22 cellular contexts compared by ENCODE assay signal in genomic region chr3:178699810-178700209, GRCh38.
DNase-seq lines count a peak whose midpoint lies in the region; ATAC-seq, FAIRE-seq and TF ChIP-seq lines count a peak whose summit lies in the region.
"Had no signal": no experiment of that assay in that cellular context is flagged by ENCODE, and none has a peak within 500 bp of the region (broad histone marks: within the 10 kb centered on the region; RNA-seq: fewer than 3 reads in every experiment).

No MANE protein-coding gene starts in this region.

- no peak for FAIRE-seq in GM12878 (lab: Jason Lieb, UNC)
- FAIRE-seq: A549, K562, urothelium cell line had no signal

- TF ChIP-seq CTCF in GM12878 (IDR thresholded peaks at IDR 0.05 in 2 of 3, conservative IDR thresholded peaks at IDR 0.05 in 1 of 3; ENCODE audit: control insufficient read depth in 2 of 3, extremely low read depth in 1 of 3, insufficient read depth in 1 of 3, low read depth in 3 of 3, low read length in 3 of 3) = no peak

- TF ChIP-seq EP300 in GM12878 (IDR thresholded peaks at IDR 0.05; ENCODE audit: borderline replicate concordance in 1 of 2, control insufficient read depth in 1 of 2, low read depth in 2 of 2, low read length in 2 of 2) = no peak

- no peaks in the 10 kb centered on the region for H3K36me3 Mint-ChIP-seq in activated CD4-positive, alpha-beta T cell treated with anti-CD3 and anti-CD28 coated beads, Interleukin-2, amount 10 ng/mL, durations not matched to agents 7 days and 5 days (ENCODE audit: low read depth)

- SMC1A ChIA-PET in GM12878 (lab: Charles Lee; ENCODE audit: uncharacterized antibody, unreplicated experiment) = interaction anchor here (1.4 kb wide), 1 partner anchor 265 kb away, joined by 4 read pairs; no protein-coding TSS in a partner anchor

- WGBS in GM12878 (ENCODE audit: insufficient coverage, insufficient replicate concordance, low lambda C conversion rate, missing lambda C conversion rate) = 16% methylated on average over 3 of the region's 3 CpGs

- in situ Hi-C loops in GM12878 (cut with MboI) = no loop called here

- H3K27me3 ChIP-seq in GM12878 (replicated peaks in 1 of 2; ENCODE audit: control insufficient read depth in 2 of 2, insufficient read depth in 2 of 2, low read length in 1 of 2) = no peaks in the 10 kb centered on the region
- H3K27me3 ChIP-seq: adrenal gland, SJCRH30 had no signal

- TF ChIP-seq RAD21 in GM12878 (IDR thresholded peaks at IDR 0.05; ENCODE audit: insufficient read depth, low read depth, low read length) = no peak

- no peaks in the 10 kb centered on the region for H3K4me1 ChIP-seq in GM12878 (ENCODE audit: control insufficient read depth, insufficient read depth, low read length)
- H3K4me1 ChIP-seq: A549, adrenal gland, SJCRH30 had no signal

- no peak overlapping the region for H3K4me3 Mint-ChIP-seq in activated CD4-positive, alpha-beta T cell treated with anti-CD3 and anti-CD28 coated beads, Interleukin-2, amount 10 ng/mL, durations not matched to agents 7 days and 5 days
- H3K4me3 Mint-ChIP-seq: stimulated activated naive CD8-positive, alpha-beta T cell treated with anti-CD3 and anti-CD28 coated beads, Interleukin-15, Interleukin-2, amounts not matched to agents 100 ng/mL and 50 ng/mL, for 24 hours had no signal

- no peaks in the 10 kb centered on the region for H4K20me1 ChIP-seq in GM12878 (ENCODE audit: control insufficient read depth, insufficient read depth)

- H3K4me2 ChIP-seq in GM12878 (ENCODE audit: control insufficient read depth, insufficient read depth) = no peak overlapping the region
- H3K4me2 ChIP-seq: A549 had no signal

- DNase-seq in NCI-H2196 (lab: John Stamatoyannopoulos, UW; ENCODE audit: unreplicated experiment) (peak; percentile 55), NCI-H2196 treated with DMSO at 0.1 percent for 48 hours (lab: John Stamatoyannopoulos, UW; ENCODE audit: unreplicated experiment) (no peak), HT1080 (ENCODE audit: low read depth) (peak; percentile 29), GM12878 (ENCODE audit: low read depth, low spot score) (no peak), renal cortical epithelial cell (ENCODE audit: low read depth) (peak; percentile 87)
- DNase-seq in activated CD4-positive, alpha-beta T cell treated with anti-CD3 and anti-CD28 coated beads, Interleukin-2, amount 10 ng/mL, durations not matched to agents 7 days and 5 days = no peak
- DNase-seq: adrenal gland, foreskin melanocyte, NCI-H1417, right cardiac atrium, SJCRH30 had no signal

- CTCF ChIA-PET in GM12878 (lab: Yijun Ruan, JAX) = interaction anchor here (1.3 kb wide), 1 partner anchor 14 kb away, joined by 3 read pairs; no protein-coding TSS in a partner anchor
- CTCF ChIA-PET in activated CD4-positive, alpha-beta T cell treated with anti-CD3 and anti-CD28 coated beads, Interleukin-2, amount 10 ng/mL, durations not matched to agents 7 days and 5 days (lab: Charles Lee) = no interaction called here

- no peak for ATAC-seq in GM12878
- ATAC-seq in HG03159 (IDR thresholded peaks at IDR 0.05; ENCODE audit: unreplicated experiment) = no peak
- ATAC-seq in HG03025 (IDR thresholded peaks at IDR 0.05; ENCODE audit: low FRiP score, unreplicated experiment) = no peak
- ATAC-seq: A549; activated CD4-positive, CD25-positive, alpha-beta regulatory T cell treated with anti-CD3 and anti-CD28 coated beads, Interleukin-2, amount 50 U/mL, for 24 hours; K562; left lobe of liver had no signal

- H3K9ac ChIP-seq in GM12878 (ENCODE audit: control insufficient read depth, insufficient read depth, low read length) = no peak overlapping the region

- H2AFZ ChIP-seq in GM12878 (ENCODE audit: control insufficient read depth, low read depth, low read length) = no peak overlapping the region

- no peaks in the 10 kb centered on the region; a peak in 1 of 4 replicates for H3K36me3 ChIP-seq in GM12878 (ENCODE audit: control insufficient read depth in 2 of 2, insufficient read depth in 2 of 2, low read length in 1 of 2)
- H3K36me3 ChIP-seq: adrenal gland, SJCRH30 had no signal

- no peaks in the 10 kb centered on the region for H3K27me3 Mint-ChIP-seq in activated CD4-positive, alpha-beta T cell treated with anti-CD3 and anti-CD28 coated beads, Interleukin-2, amount 10 ng/mL, durations not matched to agents 7 days and 5 days
- H3K27me3 Mint-ChIP-seq: stimulated activated naive CD8-positive, alpha-beta T cell treated with anti-CD3 and anti-CD28 coated beads, Interleukin-15, Interleukin-2, amounts not matched to agents 100 ng/mL and 50 ng/mL, for 24 hours had no signal

- no peaks in the 10 kb centered on the region for H3K4me1 Mint-ChIP-seq in activated CD4-positive, alpha-beta T cell treated with anti-CD3 and anti-CD28 coated beads, Interleukin-2, amount 10 ng/mL, durations not matched to agents 7 days and 5 days

- no peak overlapping the region for H3K27ac Mint-ChIP-seq in activated CD4-positive, alpha-beta T cell treated with anti-CD3 and anti-CD28 coated beads, Interleukin-2, amount 10 ng/mL, durations not matched to agents 7 days and 5 days
- H3K27ac Mint-ChIP-seq: activated T-helper 2 cell treated with anti-CD3 and anti-CD28 coated beads, Interferon-gamma antibody, Interleukin-2, Interleukin-4, amounts not matched to agents 10 μg/mL and 5 μg/mL and 100 μg/mL, durations not matched to agents 14 hours and 24 hours and 36 hours; stimulated activated naive CD8-positive, alpha-beta T cell treated with anti-CD3 and anti-CD28 coated beads, Interleukin-15, Interleukin-2, amounts not matched to agents 100 ng/mL and 50 ng/mL, for 24 hours had no signal

- POLR2A ChIA-PET in GM12878 (lab: Charles Lee) = interaction anchor here (0.5 kb wide), 1 partner anchor 392 kb away, joined by 5 read pairs; no protein-coding TSS in a partner anchor
- POLR2A ChIA-PET in activated CD4-positive, alpha-beta T cell treated with anti-CD3 and anti-CD28 coated beads, Interleukin-2, amount 10 ng/mL, durations not matched to agents 7 days and 5 days (lab: Charles Lee) = no interaction called here

- no TSS peak for BruUV-seq in GM12878 (replicated peaks; lab: Mats Ljungman, UMichigan)

- no peaks in the 10 kb centered on the region for H3K79me2 ChIP-seq in GM12878 (ENCODE audit: control insufficient read depth, insufficient read depth, low read length)

- intact Hi-C loops in GM12878 (cut with micrococcal nuclease; ENCODE audit: unreplicated experiment) = no loop called here

- TF ChIP-seq POLR2A in GM12878 (IDR thresholded peaks at IDR 0.05; ENCODE audit: low read depth, low read length) = no peak

- no peak overlapping the region for H3K27ac ChIP-seq in GM12878 (ENCODE audit: control insufficient read depth, insufficient read depth)
- H3K27ac ChIP-seq: A549, adrenal gland, C4-2B, HL-60, SJCRH30 had no signal

- peaks cover 11% of the 10 kb centered on the region; the same call in 2 of the 3 replicates for H3K9me3 ChIP-seq in GM12878 (replicated peaks; ENCODE audit: control insufficient read depth, insufficient read depth, low read length)
- H3K9me3 ChIP-seq: A549, adrenal gland, SJCRH30 had no signal

- RAD21 ChIA-PET in GM12878 (lab: Charles Lee; ENCODE audit: unreplicated experiment) = interaction anchor here (0.7 kb wide), 1 partner anchor 11 kb away, joined by 3 read pairs; no protein-coding TSS in a partner anchor

- H3K9me3 Mint-ChIP-seq in activated CD4-positive, alpha-beta T cell treated with anti-CD3 and anti-CD28 coated beads, Interleukin-2, amount 10 ng/mL, durations not matched to agents 7 days and 5 days = peaks cover 7% of the 10 kb centered on the region

- H3K4me3 ChIP-seq in GM12878 = no peak overlapping the region
- H3K4me3 ChIP-seq: A549, adrenal gland, K562, SJCRH30 had no signal

TF ChIP-seq in GM12878, 131 proteins besides CTCF, POLR2A, EP300 and RAD21:
- peak; percentile 78 for TF ChIP-seq RUNX3 (IDR thresholded peaks at IDR 0.05; ENCODE audit: low read length)
- TF ChIP-seq NFIC (IDR thresholded peaks at IDR 0.05; ENCODE audit: low read depth, low read length) = peak; percentile 35; the same call in 1 of the 2 replicates
- 0 out of 2 replicates have a peak, but pooled peaks have one; percentile 39 for TF ChIP-seq EED (IDR thresholded peaks at IDR 0.05; ENCODE audit: low read depth)
- no peak for TF ChIP-seq STAT1 (conservative IDR thresholded peaks at IDR 0.05)
TF ChIP-seq in GM12878: peak in this region for 3.

Comparison
In these comparisons a context has a peak if more than half of its experiments do, and no peak if none do; other contexts are left out.
1. DNase-seq: peak in NCI-H2196 (single experiment), HT1080 (single experiment) and renal cortical epithelial cell (single experiment); none in NCI-H2196 treated with DMSO at 0.1 percent for 48 hours (single experiment), GM12878 (single experiment) and activated CD4-positive, alpha-beta T cell treated with anti-CD3 and anti-CD28 coated beads, Interleukin-2, amount 10 ng/mL, durations not matched to agents 7 days and 5 days (single experiment).